ENCODE assay signal across 18 cellular contexts in genomic region chr20:13799974-13800373, GRCh38. TPM values are rescaled to one million over a fixed set of nuclear protein-coding genes. Genes with fewer than 3 reads are reported as not detected.
DNase-seq lines count a peak whose midpoint lies in the region; FAIRE-seq and TF ChIP-seq lines count a peak whose summit lies in the region.
"Had no signal": no experiment of that assay in that cellular context is flagged by ENCODE, and none has a peak within 500 bp of the region (broad histone marks: within the 10 kb centered on the region; RNA-seq: fewer than 3 reads in every experiment).

No MANE protein-coding gene starts in this region.

- H3K4me1 ChIP-seq in endothelial cell of umbilical vein (ENCODE audit: control insufficient read depth, extremely low read depth, insufficient read depth, low read length), result no peaks in the 10 kb centered on the region
- peaks cover 0 to 27% (median 8%) of the 10 kb centered on the region in 5 donors for H3K4me1 ChIP-seq in subcutaneous abdominal adipose tissue (ENCODE audit: control insufficient read depth in 5 of 5, insufficient read depth in 5 of 5, low read length in 5 of 5)
- H3K4me1 ChIP-seq: colonic mucosa had no signal

- no peaks in the 10 kb centered on the region for H3K9me3 Mint-ChIP-seq in activated CD4-positive, alpha-beta memory T cell treated with anti-CD3 and anti-CD28 coated beads for 36 hours
- no peaks in the 10 kb centered on the region for H3K9me3 Mint-ChIP-seq in activated CD4-positive, alpha-beta memory T cell treated with anti-CD3 and anti-CD28 coated beads, Interleukin-2, amount 10 ng/mL, durations not matched to agents 7 days and 5 days
- H3K9me3 Mint-ChIP-seq in mesothelial cell of epicardium, result no peaks in the 10 kb centered on the region
- no peaks in the 10 kb centered on the region for H3K9me3 Mint-ChIP-seq in activated CD4-positive, alpha-beta T cell treated with anti-CD3 and anti-CD28 coated beads, Interleukin-2, amount 10 ng/mL, durations not matched to agents 7 days and 5 days

- POLR2A ChIA-PET in activated CD4-positive, alpha-beta memory T cell treated with anti-CD3 and anti-CD28 coated beads for 36 hours (lab: Charles Lee), result no interaction called here
- POLR2A ChIA-PET in activated CD4-positive, alpha-beta memory T cell treated with anti-CD3 and anti-CD28 coated beads, Interleukin-2, amount 10 ng/mL, durations not matched to agents 7 days and 5 days (lab: Charles Lee), result interaction anchor here (0.8 to 2.6 kb wide), 2 partner anchors 15 to 17 kb away, joined by 3 to 7 read pairs; partner anchors contain the start of gene NDUFAF5
- POLR2A ChIA-PET in endothelial cell of umbilical vein (lab: Charles Lee), result no interaction called here
- POLR2A ChIA-PET in activated CD4-positive, alpha-beta T cell treated with anti-CD3 and anti-CD28 coated beads, Interleukin-2, amount 10 ng/mL, durations not matched to agents 7 days and 5 days (lab: Charles Lee), result no interaction called here

- intact Hi-C loops in activated CD4-positive, alpha-beta memory T cell treated with anti-CD3 and anti-CD28 coated beads for 36 hours (cut with micrococcal nuclease), result no loop called here
- intact Hi-C loops in endothelial cell of umbilical vein (cut with micrococcal nuclease), result no loop called here

- H3K36me3 Mint-ChIP-seq in activated CD4-positive, alpha-beta memory T cell treated with anti-CD3 and anti-CD28 coated beads for 36 hours, result peaks cover 36% of the 10 kb centered on the region
- H3K36me3 Mint-ChIP-seq in activated CD4-positive, alpha-beta memory T cell treated with anti-CD3 and anti-CD28 coated beads, Interleukin-2, amount 10 ng/mL, durations not matched to agents 7 days and 5 days (ENCODE audit: low read depth), result peaks cover 54% of the 10 kb centered on the region
- peaks cover 38% of the 10 kb centered on the region for H3K36me3 Mint-ChIP-seq in mesothelial cell of epicardium
- peaks cover 50% of the 10 kb centered on the region for H3K36me3 Mint-ChIP-seq in activated CD4-positive, alpha-beta T cell treated with anti-CD3 and anti-CD28 coated beads, Interleukin-2, amount 10 ng/mL, durations not matched to agents 7 days and 5 days (ENCODE audit: low read depth)

- H3K27ac Mint-ChIP-seq in activated CD4-positive, alpha-beta memory T cell treated with anti-CD3 and anti-CD28 coated beads for 36 hours, result peak overlapping the region; percentile 3
- H3K27ac Mint-ChIP-seq in activated CD4-positive, alpha-beta memory T cell treated with anti-CD3 and anti-CD28 coated beads, Interleukin-2, amount 10 ng/mL, durations not matched to agents 7 days and 5 days, result no peak overlapping the region
- peak overlapping the region; percentile 35 for H3K27ac Mint-ChIP-seq in mesothelial cell of epicardium
- H3K27ac Mint-ChIP-seq in activated CD4-positive, alpha-beta T cell treated with anti-CD3 and anti-CD28 coated beads, Interleukin-2, amount 10 ng/mL, durations not matched to agents 7 days and 5 days, result no peak overlapping the region
- H3K27ac Mint-ChIP-seq: B cell had no signal

- H4K20me1 ChIP-seq in endothelial cell of umbilical vein (replicated peaks; ENCODE audit: control insufficient read depth, extremely low read depth, insufficient read depth, low read length), result no peaks in the 10 kb centered on the region

- H3K9me3 ChIP-seq in endothelial cell of umbilical vein (replicated peaks; ENCODE audit: control insufficient read depth, insufficient read depth, low read length) (no peaks in the 10 kb centered on the region), subcutaneous abdominal adipose tissue (ENCODE audit: control insufficient read depth in 5 of 5, low read length in 5 of 5) (no peaks in the 10 kb centered on the region)
- H3K9me3 ChIP-seq: ascending aorta, colonic mucosa, left lung, spleen, thoracic aorta had no signal

- H3K4me1 Mint-ChIP-seq in activated CD4-positive, alpha-beta memory T cell treated with anti-CD3 and anti-CD28 coated beads for 36 hours (ENCODE audit: low read depth), result no peaks in the 10 kb centered on the region
- no peaks in the 10 kb centered on the region for H3K4me1 Mint-ChIP-seq in activated CD4-positive, alpha-beta memory T cell treated with anti-CD3 and anti-CD28 coated beads, Interleukin-2, amount 10 ng/mL, durations not matched to agents 7 days and 5 days
- H3K4me1 Mint-ChIP-seq in mesothelial cell of epicardium, result peaks cover 17% of the 10 kb centered on the region
- H3K4me1 Mint-ChIP-seq in activated CD4-positive, alpha-beta T cell treated with anti-CD3 and anti-CD28 coated beads, Interleukin-2, amount 10 ng/mL, durations not matched to agents 7 days and 5 days, result no peaks in the 10 kb centered on the region
- H3K4me1 Mint-ChIP-seq: B cell had no signal

- TF ChIP-seq POLR2A in endothelial cell of umbilical vein (IDR thresholded peaks at IDR 0.05; ENCODE audit: low read depth, low read length), result no peak

- no peaks in the 10 kb centered on the region for H3K9me1 ChIP-seq in endothelial cell of umbilical vein (replicated peaks; ENCODE audit: control insufficient read depth, extremely low read depth, insufficient read depth, low read length)

- H3K27ac ChIP-seq in endothelial cell of umbilical vein (ENCODE audit: insufficient read depth, low read depth, low read length) (peak overlapping the region; percentile 2), subcutaneous abdominal adipose tissue (ENCODE audit: low read depth, low read length) (peak overlapping the region; percentile 35)
- H3K27ac ChIP-seq: colonic mucosa, left lung, spleen, thoracic aorta had no signal

- no peak overlapping the region for H3K4me2 ChIP-seq in endothelial cell of umbilical vein (ENCODE audit: insufficient read depth, low read length)

- H3K4me3 Mint-ChIP-seq in activated CD4-positive, alpha-beta memory T cell treated with anti-CD3 and anti-CD28 coated beads for 36 hours, result no peak overlapping the region
- H3K4me3 Mint-ChIP-seq in activated CD4-positive, alpha-beta memory T cell treated with anti-CD3 and anti-CD28 coated beads, Interleukin-2, amount 10 ng/mL, durations not matched to agents 7 days and 5 days, result no peak overlapping the region
- no peak overlapping the region for H3K4me3 Mint-ChIP-seq in mesothelial cell of epicardium
- H3K4me3 Mint-ChIP-seq in activated CD4-positive, alpha-beta T cell treated with anti-CD3 and anti-CD28 coated beads, Interleukin-2, amount 10 ng/mL, durations not matched to agents 7 days and 5 days, result no peak overlapping the region
- H3K4me3 Mint-ChIP-seq: B cell had no signal

- H3K27me3 Mint-ChIP-seq in activated CD4-positive, alpha-beta memory T cell treated with anti-CD3 and anti-CD28 coated beads for 36 hours, result no peaks in the 10 kb centered on the region
- H3K27me3 Mint-ChIP-seq in activated CD4-positive, alpha-beta memory T cell treated with anti-CD3 and anti-CD28 coated beads, Interleukin-2, amount 10 ng/mL, durations not matched to agents 7 days and 5 days, result no peaks in the 10 kb centered on the region
- no peaks in the 10 kb centered on the region for H3K27me3 Mint-ChIP-seq in mesothelial cell of epicardium (ENCODE audit: low read depth)
- H3K27me3 Mint-ChIP-seq in activated CD4-positive, alpha-beta T cell treated with anti-CD3 and anti-CD28 coated beads, Interleukin-2, amount 10 ng/mL, durations not matched to agents 7 days and 5 days, result no peaks in the 10 kb centered on the region
- H3K27me3 Mint-ChIP-seq: B cell had no signal

- FAIRE-seq in endothelial cell of umbilical vein (lab: Jason Lieb, UNC), result no peak
- FAIRE-seq: G401.6 had no signal

- no peak for DNase-seq in activated CD4-positive, alpha-beta memory T cell treated with anti-CD3 and anti-CD28 coated beads for 36 hours
- no peak for DNase-seq in activated CD4-positive, alpha-beta memory T cell treated with anti-CD3 and anti-CD28 coated beads, Interleukin-2, amount 10 ng/mL, durations not matched to agents 7 days and 5 days
- DNase-seq in endothelial cell of umbilical vein (ENCODE audit: low read depth, low spot score) (no peak), mesothelial cell of epicardium (ENCODE audit: low spot score in 2 of 2, unreplicated experiment in 2 of 2) (no peak), HPDE6-E6E7 (ENCODE audit: extremely low spot score) (no peak), midbrain (lab: John Stamatoyannopoulos, UW) (no peak)
- no peak for DNase-seq in activated CD4-positive, alpha-beta T cell treated with anti-CD3 and anti-CD28 coated beads, Interleukin-2, amount 10 ng/mL, durations not matched to agents 7 days and 5 days
- DNase-seq: 8988T, KG1, spleen, T-helper 9 cell had no signal

- dilution Hi-C loops in endothelial cell of umbilical vein (cut with MboI; ENCODE audit: extremely low pct_ligation_motif_present, low sequenced_read_pairs), result no loop called here

- no peak overlapping the region for H3K9ac ChIP-seq in endothelial cell of umbilical vein (replicated peaks; ENCODE audit: extremely low read depth, insufficient read depth, low read length)
- H3K9ac ChIP-seq in subcutaneous abdominal adipose tissue (ENCODE audit: low read length in 5 of 5), result no peak overlapping the region

- H3K27me3 ChIP-seq in endothelial cell of umbilical vein (ENCODE audit: control insufficient read depth in 2 of 2, insufficient read depth in 2 of 2, low read length in 2 of 2) (no peaks in the 10 kb centered on the region), subcutaneous abdominal adipose tissue (ENCODE audit: control insufficient read depth in 5 of 5, insufficient read depth in 4 of 5, low read length in 5 of 5) (no peaks in the 10 kb centered on the region)
- H3K27me3 ChIP-seq: ascending aorta, colonic mucosa, left lung, spleen had no signal

- CTCF ChIA-PET in activated CD4-positive, alpha-beta memory T cell treated with anti-CD3 and anti-CD28 coated beads for 36 hours (lab: Charles Lee), result interaction anchor here (0.6 to 2.2 kb wide), 4 partner anchors 9 to 19 kb away, joined by 3 to 6 read pairs (median 4); no protein-coding TSS in a partner anchor
- CTCF ChIA-PET in activated CD4-positive, alpha-beta memory T cell treated with anti-CD3 and anti-CD28 coated beads, Interleukin-2, amount 10 ng/mL, durations not matched to agents 7 days and 5 days (lab: Charles Lee), result interaction anchor here (1.2 kb wide), 2 partner anchors 11 to 15 kb away, joined by 3 to 4 read pairs; partner anchors contain the start of genes ESF1 and NDUFAF5
- CTCF ChIA-PET in endothelial cell of umbilical vein (lab: Charles Lee), result interaction anchor here (0.9 to 3.9 kb wide), 6 partner anchors 9 to 254 kb away, joined by 3 to 31 read pairs (median 5); no protein-coding TSS in a partner anchor
- CTCF ChIA-PET in activated CD4-positive, alpha-beta T cell treated with anti-CD3 and anti-CD28 coated beads, Interleukin-2, amount 10 ng/mL, durations not matched to agents 7 days and 5 days (lab: Charles Lee), result no interaction called here

- no TSS peak for BruUV-seq in endothelial cell of umbilical vein (replicated peaks; lab: Mats Ljungman, UMichigan)

- no peak overlapping the region for H2AFZ ChIP-seq in endothelial cell of umbilical vein (ENCODE audit: low read depth, low read length)

- H3K79me2 ChIP-seq in endothelial cell of umbilical vein (ENCODE audit: control insufficient read depth, insufficient read depth, low read length), result no peaks in the 10 kb centered on the region

- H3K36me3 ChIP-seq in endothelial cell of umbilical vein (ENCODE audit: control insufficient read depth in 2 of 2, extremely low read depth in 1 of 2, insufficient read depth in 2 of 2, low read length in 2 of 2) (peaks cover 14 to 29% of the 10 kb centered on the region in 2 experiments), subcutaneous abdominal adipose tissue (ENCODE audit: control insufficient read depth in 5 of 5, insufficient read depth in 5 of 5, low read length in 5 of 5) (peaks cover 45 to 75% (median 56%) of the 10 kb centered on the region in 5 donors)

- H3K4me3 ChIP-seq in endothelial cell of umbilical vein (replicated peaks in 1 of 3; ENCODE audit: insufficient read depth in 1 of 3, low read depth in 1 of 3, low read length in 3 of 3) (no peak overlapping the region), subcutaneous abdominal adipose tissue (ENCODE audit: low read depth in 1 of 5, low read length in 5 of 5) (no peak overlapping the region)
- H3K4me3 ChIP-seq: ascending aorta, colonic mucosa, left lung, spleen, thoracic aorta had no signal

- TF ChIP-seq CTCF in endothelial cell of umbilical vein (IDR thresholded peaks at IDR 0.05; ENCODE audit: extremely low read depth in 1 of 2, insufficient read depth in 1 of 2, low read depth in 1 of 2, low read length in 2 of 2), result no peak
- TF ChIP-seq CTCF in mesothelial cell of epicardium (IDR thresholded peaks at IDR 0.05; ENCODE audit: unreplicated experiment), result no peak

RNA-seq across cellular contexts. Expression of gene NDUFAF5, which starts 15.1 kb away (rescaled TPM):
- 10 to 100 TPM; 23.8 to 28.3 TPM for total RNA-seq in activated CD4-positive, alpha-beta memory T cell treated with anti-CD3 and anti-CD28 coated beads for 36 hours
- 10 to 100 TPM; 24.1 to 29.4 TPM for total RNA-seq in activated CD4-positive, alpha-beta memory T cell treated with anti-CD3 and anti-CD28 coated beads, Interleukin-2, amount 10 ng/mL, durations not matched to agents 7 days and 5 days
- 26.4 and 28.4 TPM in 2 replicates for total RNA-seq in endothelial cell of umbilical vein
- 6.1 and 9.8 TPM in 2 replicates for polyA plus RNA-seq in endothelial cell of umbilical vein
- polyA plus RNA-seq in endothelial cell of umbilical vein (2011; cell fraction: cytosol; rRNA removed), result 11.6 and 12.0 TPM in 2 replicates
- polyA plus RNA-seq in endothelial cell of umbilical vein (2011; cell fraction: nucleus; rRNA removed), result 25.3 and 32.6 TPM in 2 replicates
- polyA plus RNA-seq in endothelial cell of umbilical vein (2012), result 22.1 and 28.1 TPM in 2 replicates
- 10.3 and 10.9 TPM in 2 replicates for polyA minus RNA-seq in endothelial cell of umbilical vein
- polyA minus RNA-seq in endothelial cell of umbilical vein (2011; cell fraction: cytosol; rRNA and poly(A)+ RNA removed), result 5.0 TPM
- 18.4 and 23.2 TPM in 2 replicates for polyA minus RNA-seq in endothelial cell of umbilical vein (2011; cell fraction: nucleus; rRNA and poly(A)+ RNA removed)
- 38.9 to 40.7 TPM (median 40.4 TPM) in 3 replicates for total RNA-seq in mesothelial cell of epicardium
- total RNA-seq in activated CD4-positive, alpha-beta T cell treated with anti-CD3 and anti-CD28 coated beads, Interleukin-2, amount 10 ng/mL, durations not matched to agents 7 days and 5 days, result 10 to 100 TPM; 21.2 to 25.4 TPM

RNA-seq across cellular contexts. Expression of gene ESF1, which starts 15.3 kb away (rescaled TPM):
- 10 to 100 TPM; 17.3 to 17.9 TPM for total RNA-seq in activated CD4-positive, alpha-beta memory T cell treated with anti-CD3 and anti-CD28 coated beads for 36 hours
- total RNA-seq in activated CD4-positive, alpha-beta memory T cell treated with anti-CD3 and anti-CD28 coated beads, Interleukin-2, amount 10 ng/mL, durations not matched to agents 7 days and 5 days, result 10 to 100 TPM; 10.1 to 10.6 TPM
- total RNA-seq in endothelial cell of umbilical vein, result 15.2 and 15.5 TPM in 2 replicates
- polyA plus RNA-seq in endothelial cell of umbilical vein, result 0.24 and 0.72 TPM in 2 replicates
- 2.2 and 2.3 TPM in 2 replicates for polyA plus RNA-seq in endothelial cell of umbilical vein (2011; cell fraction: cytosol; rRNA removed)
- 2.7 and 4.8 TPM in 2 replicates for polyA plus RNA-seq in endothelial cell of umbilical vein (2011; cell fraction: nucleus; rRNA removed)
- polyA plus RNA-seq in endothelial cell of umbilical vein (2012), result 18.8 and 21.9 TPM in 2 replicates
- polyA minus RNA-seq in endothelial cell of umbilical vein, result 0.63 and 0.74 TPM in 2 replicates
- polyA minus RNA-seq in endothelial cell of umbilical vein (2011; cell fraction: cytosol; rRNA and poly(A)+ RNA removed), result 3.8 TPM
- 4.6 and 4.9 TPM in 2 replicates for polyA minus RNA-seq in endothelial cell of umbilical vein (2011; cell fraction: nucleus; rRNA and poly(A)+ RNA removed)
- 17.2 to 18.5 TPM (median 17.4 TPM) in 3 replicates for total RNA-seq in mesothelial cell of epicardium
- 10 to 100 TPM; 12.4 to 12.7 TPM for total RNA-seq in activated CD4-positive, alpha-beta T cell treated with anti-CD3 and anti-CD28 coated beads, Interleukin-2, amount 10 ng/mL, durations not matched to agents 7 days and 5 days

Comparison
In these comparisons a context has a peak if more than half of its experiments do, and no peak if none do; other contexts are left out.
1. H3K27ac Mint-ChIP-seq: peak in activated CD4-positive, alpha-beta memory T cell treated with anti-CD3 and anti-CD28 coated beads for 36 hours (single experiment) and mesothelial cell of epicardium (single experiment); none in activated CD4-positive, alpha-beta memory T cell treated with anti-CD3 and anti-CD28 coated beads, Interleukin-2, amount 10 ng/mL, durations not matched to agents 7 days and 5 days (single experiment) and activated CD4-positive, alpha-beta T cell treated with anti-CD3 and anti-CD28 coated beads, Interleukin-2, amount 10 ng/mL, durations not matched to agents 7 days and 5 days (single experiment).